23 cellular contexts compared by ENCODE assay signal in genomic region chr18:48836806-48837615, GRCh38.
DNase-seq lines count a peak whose midpoint lies in the region; ATAC-seq, FAIRE-seq and TF ChIP-seq lines count a peak whose summit lies in the region.
"Had no signal": no experiment of that assay in that cellular context is flagged by ENCODE, and none has a peak within 500 bp of the region (broad histone marks: within the 10 kb centered on the region; RNA-seq: fewer than 3 reads in every experiment).

No MANE protein-coding gene starts in this region.

- H3K36me3 Mint-ChIP-seq in T-cell, result no peaks in the 10 kb centered on the region
- H3K36me3 Mint-ChIP-seq in stimulated activated effector memory CD8-positive, alpha-beta T cell treated with anti-CD3 and anti-CD28 coated beads, Interleukin-12 subunit alpha, Interleukin-12 subunit beta, amount 100 ng/mL, for 72 hours, result peaks cover 35% of the 10 kb centered on the region

- FAIRE-seq in kidney (lab: Jason Lieb, UNC), result no peak
- FAIRE-seq: A549, G401.6, HepG2, keratinocyte, small intestine had no signal

- no peaks in the 10 kb centered on the region for H3K27me3 Mint-ChIP-seq in T-cell

- no peak overlapping the region for H3K4me3 Mint-ChIP-seq in T-cell
- H3K4me3 Mint-ChIP-seq in stimulated activated effector memory CD8-positive, alpha-beta T cell treated with anti-CD3 and anti-CD28 coated beads, Interleukin-12 subunit alpha, Interleukin-12 subunit beta, amount 100 ng/mL, for 72 hours, result peak overlapping the region; percentile 93
- H3K4me3 Mint-ChIP-seq: nephron progenitor cell had no signal

- peak overlapping the region; percentile 65 to 73 for H3K27ac Mint-ChIP-seq in T-cell
- H3K27ac Mint-ChIP-seq in stimulated activated effector memory CD8-positive, alpha-beta T cell treated with anti-CD3 and anti-CD28 coated beads, Interleukin-12 subunit alpha, Interleukin-12 subunit beta, amount 100 ng/mL, for 72 hours, result peak overlapping the region; percentile 99
- H3K27ac Mint-ChIP-seq: nephron progenitor cell had no signal

- no peak for TF ChIP-seq CTCF in kidney (IDR thresholded peaks at IDR 0.05; ENCODE audit: borderline replicate concordance, extremely low read depth, insufficient read depth)

- H3K9me3 ChIP-seq in kidney (ENCODE audit: control insufficient read depth in 1 of 2, low read length in 2 of 2), result no peaks in the 10 kb centered on the region
- H3K9me3 ChIP-seq: A549, breast epithelium, psoas muscle had no signal

- peak; percentile 14 for DNase-seq in activated T-cell treated with anti-CD3 and anti-CD28 coated beads, Interleukin-2, amount 50 U/mL, for 1 hour
- DNase-seq in activated T-cell treated with anti-CD3 and anti-CD28 coated beads, Interleukin-2, amount 50 U/mL, for 48 hours, result no peak
- DNase-seq in T-cell (no peak), kidney (peak; percentile 59), HuH-7 (ENCODE audit: low spot score) (no peak)
- DNase-seq in stimulated activated effector memory CD8-positive, alpha-beta T cell treated with anti-CD3 and anti-CD28 coated beads, Interleukin-12 subunit alpha, Interleukin-12 subunit beta, amount 100 ng/mL, for 72 hours (ENCODE audit: low spot score in 2 of 2), result no peak
- DNase-seq: activated CD4-positive, alpha-beta T cell treated with anti-CD3 and anti-CD28 coated beads for 48 hours; dermis blood vessel endothelial cell; hippocampal formation; mammary epithelial cell; NCI-H1417 treated with DMSO at 0.1 percent for 48 hours; NCI-H526 treated with DMSO at 0.1 percent for 48 hours; nephron progenitor cell; small intestine; stimulated activated CD4-positive, alpha-beta T cell treated with anti-CD3 and anti-CD28 coated beads, Interleukin-4, amount 100 ng/mL, for 4 hours had no signal

- H3K36me3 ChIP-seq in kidney (ENCODE audit: control insufficient read depth in 1 of 2, insufficient read depth in 2 of 2, low read length in 2 of 2), result no peaks in the 10 kb centered on the region
- H3K36me3 ChIP-seq: breast epithelium had no signal

- CTCF ChIA-PET in T-cell (lab: Charles Lee), result no interaction called here

- H3K9me3 Mint-ChIP-seq in T-cell, result no peaks in the 10 kb centered on the region
- no peaks in the 10 kb centered on the region for H3K9me3 Mint-ChIP-seq in stimulated activated effector memory CD8-positive, alpha-beta T cell treated with anti-CD3 and anti-CD28 coated beads, Interleukin-12 subunit alpha, Interleukin-12 subunit beta, amount 100 ng/mL, for 72 hours
- H3K9me3 Mint-ChIP-seq: nephron progenitor cell had no signal

- POLR2A ChIA-PET in T-cell (lab: Charles Lee), result interaction anchor here in 1 of 2 donors (0.6 to 1.2 kb wide), 2 partner anchors 10 kb away, joined by 3 read pairs; no protein-coding TSS in a partner anchor

- H3K4me3 ChIP-seq in kidney (ENCODE audit: low read length in 2 of 2), result no peak overlapping the region
- H3K4me3 ChIP-seq: A549, breast epithelium, psoas muscle had no signal

- H3K4me1 Mint-ChIP-seq in T-cell, result peaks cover 86 to 100% (median 90%) of the 10 kb centered on the region in 3 donors
- H3K4me1 Mint-ChIP-seq in stimulated activated effector memory CD8-positive, alpha-beta T cell treated with anti-CD3 and anti-CD28 coated beads, Interleukin-12 subunit alpha, Interleukin-12 subunit beta, amount 100 ng/mL, for 72 hours, result peaks cover 95% of the 10 kb centered on the region

- no peak overlapping the region for H3K9ac ChIP-seq in kidney (ENCODE audit: low read length in 2 of 2)

- H3K27ac ChIP-seq in kidney (ENCODE audit: low read depth in 2 of 2, low read length in 2 of 2), result no peak overlapping the region
- H3K27ac ChIP-seq: breast epithelium, psoas muscle had no signal

- no peak for ATAC-seq in T-cell (replicated peaks in 1 of 4)
- no peak for ATAC-seq in stimulated activated effector memory CD8-positive, alpha-beta T cell treated with anti-CD3 and anti-CD28 coated beads, Interleukin-12 subunit alpha, Interleukin-12 subunit beta, amount 100 ng/mL, for 72 hours
- ATAC-seq in HG03460 (IDR thresholded peaks at IDR 0.05; ENCODE audit: unreplicated experiment), result no peak
- ATAC-seq in GM21360 (IDR thresholded peaks at IDR 0.05; ENCODE audit: unreplicated experiment), result no peak
- ATAC-seq: A549, HepG2, psoas muscle had no signal

- peaks cover 8 to 44% of the 10 kb centered on the region in 2 donors for H3K4me1 ChIP-seq in kidney (ENCODE audit: control insufficient read depth in 1 of 2, insufficient read depth in 1 of 2, low read depth in 1 of 2, low read length in 2 of 2)

- intact Hi-C loops in kidney (cut with DNase I), result loop anchor here (10.0 kb wide), 1 partner anchor 58 kb away; no protein-coding TSS in a partner anchor

Comparison
In these comparisons a context has a peak if more than half of its experiments do, and no peak if none do; other contexts are left out.
1. DNase-seq: peak in activated T-cell treated with anti-CD3 and anti-CD28 coated beads, Interleukin-2, amount 50 U/mL, for 1 hour (single experiment) and kidney (single experiment); none in activated T-cell treated with anti-CD3 and anti-CD28 coated beads, Interleukin-2, amount 50 U/mL, for 48 hours (0 of 2), T-cell (0 of 34), stimulated activated effector memory CD8-positive, alpha-beta T cell treated with anti-CD3 and anti-CD28 coated beads, Interleukin-12 subunit alpha, Interleukin-12 subunit beta, amount 100 ng/mL, for 72 hours (0 of 2) and HuH-7 (single experiment).